In the genomic region with DNA sequence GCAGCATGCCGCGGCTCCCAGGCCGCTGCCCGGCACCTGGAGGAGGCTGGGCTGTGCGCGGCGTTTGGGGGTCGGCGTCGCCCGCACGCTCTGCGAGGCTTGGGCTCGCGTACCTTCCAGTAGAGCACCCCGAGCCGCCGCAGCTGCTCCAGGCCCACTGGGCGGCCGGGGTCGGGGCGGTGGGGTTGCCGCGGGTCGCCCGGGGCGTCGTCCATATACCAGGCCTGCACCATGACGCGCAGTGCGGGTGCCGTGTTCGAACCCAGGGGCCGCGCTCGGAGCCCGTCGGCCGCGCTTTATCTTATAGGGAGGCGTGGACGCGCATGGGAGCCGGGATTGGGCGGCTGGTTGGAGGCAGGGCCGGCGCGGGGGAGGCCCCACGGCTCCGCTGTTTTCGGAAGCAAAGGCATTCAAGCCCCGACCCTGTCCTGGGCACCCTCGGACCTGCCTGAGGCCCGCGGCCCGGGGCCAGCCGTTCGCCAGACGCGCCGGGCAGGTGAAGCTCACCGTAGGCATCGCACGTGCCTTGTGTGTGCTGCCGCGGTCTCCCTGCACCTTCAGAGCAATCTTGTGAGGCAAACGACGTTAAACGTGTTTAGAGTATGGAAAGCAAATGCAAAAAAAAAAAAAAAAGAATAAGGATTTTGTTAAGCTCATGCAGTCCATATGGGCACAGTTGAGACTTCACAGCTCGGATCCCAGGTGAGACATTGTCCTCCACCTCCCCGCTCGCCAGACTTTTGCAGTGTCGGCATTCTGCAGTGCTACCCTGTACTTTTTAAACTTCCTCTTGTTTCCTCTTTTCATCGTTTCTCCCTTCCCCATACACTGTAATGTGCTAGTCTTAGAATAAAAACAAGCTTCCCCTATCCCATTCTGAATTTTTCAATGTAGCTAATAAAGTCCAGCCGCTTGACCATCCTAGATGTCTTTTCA, we compare ENCODE assay signal across 1 cellular context.
A peak's percentile ranks its signal among the peaks of the same experiment; 100 is the strongest.
TF ChIP-seq lines count a peak whose summit lies in the region.

A gene with protein sequence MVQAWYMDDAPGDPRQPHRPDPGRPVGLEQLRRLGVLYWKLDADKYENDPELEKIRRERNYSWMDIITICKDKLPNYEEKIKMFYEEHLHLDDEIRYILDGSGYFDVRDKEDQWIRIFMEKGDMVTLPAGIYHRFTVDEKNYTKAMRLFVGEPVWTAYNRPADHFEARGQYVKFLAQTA (minus strand): TSS at position 277 of the 936 bp plus-strand sequence. CDS start 44 bp downstream, at position 233.

TF ChIP-seq in HCT116, 20 proteins besides CTCF, POLR2A, EP300 and RAD21 (continued from another document):
- TF ChIP-seq, protein P1, sequence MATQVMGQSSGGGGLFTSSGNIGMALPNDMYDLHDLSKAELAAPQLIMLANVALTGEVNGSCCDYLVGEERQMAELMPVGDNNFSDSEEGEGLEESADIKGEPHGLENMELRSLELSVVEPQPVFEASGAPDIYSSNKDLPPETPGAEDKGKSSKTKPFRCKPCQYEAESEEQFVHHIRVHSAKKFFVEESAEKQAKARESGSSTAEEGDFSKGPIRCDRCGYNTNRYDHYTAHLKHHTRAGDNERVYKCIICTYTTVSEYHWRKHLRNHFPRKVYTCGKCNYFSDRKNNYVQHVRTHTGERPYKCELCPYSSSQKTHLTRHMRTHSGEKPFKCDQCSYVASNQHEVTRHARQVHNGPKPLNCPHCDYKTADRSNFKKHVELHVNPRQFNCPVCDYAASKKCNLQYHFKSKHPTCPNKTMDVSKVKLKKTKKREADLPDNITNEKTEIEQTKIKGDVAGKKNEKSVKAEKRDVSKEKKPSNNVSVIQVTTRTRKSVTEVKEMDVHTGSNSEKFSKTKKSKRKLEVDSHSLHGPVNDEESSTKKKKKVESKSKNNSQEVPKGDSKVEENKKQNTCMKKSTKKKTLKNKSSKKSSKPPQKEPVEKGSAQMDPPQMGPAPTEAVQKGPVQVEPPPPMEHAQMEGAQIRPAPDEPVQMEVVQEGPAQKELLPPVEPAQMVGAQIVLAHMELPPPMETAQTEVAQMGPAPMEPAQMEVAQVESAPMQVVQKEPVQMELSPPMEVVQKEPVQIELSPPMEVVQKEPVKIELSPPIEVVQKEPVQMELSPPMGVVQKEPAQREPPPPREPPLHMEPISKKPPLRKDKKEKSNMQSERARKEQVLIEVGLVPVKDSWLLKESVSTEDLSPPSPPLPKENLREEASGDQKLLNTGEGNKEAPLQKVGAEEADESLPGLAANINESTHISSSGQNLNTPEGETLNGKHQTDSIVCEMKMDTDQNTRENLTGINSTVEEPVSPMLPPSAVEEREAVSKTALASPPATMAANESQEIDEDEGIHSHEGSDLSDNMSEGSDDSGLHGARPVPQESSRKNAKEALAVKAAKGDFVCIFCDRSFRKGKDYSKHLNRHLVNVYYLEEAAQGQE (IDR thresholded peaks at IDR 0.05; ENCODE audit: low read depth): no peak
- peak; percentile 92 for TF ChIP-seq ZFX (IDR thresholded peaks at IDR 0.05)
- TF ChIP-seq SRF (IDR thresholded peaks at IDR 0.05; ENCODE audit: low read depth): no peak
- TF ChIP-seq POLR2AphosphoS5 (IDR thresholded peaks at IDR 0.05; ENCODE audit: low read depth, low read length): peak; percentile 79
- no peak for TF ChIP-seq JUND (IDR thresholded peaks at IDR 0.05)
- peak; percentile 39 for TF ChIP-seq TCF7L2 (IDR thresholded peaks at IDR 0.05; ENCODE audit: borderline replicate concordance, extremely low read depth, insufficient read depth, insufficient read length)
- no peak for TF ChIP-seq CBX3 (IDR thresholded peaks at IDR 0.05; ENCODE audit: low read depth)
- no peak for TF ChIP-seq FOSL1 (IDR thresholded peaks at IDR 0.05; ENCODE audit: low read depth)
- TF ChIP-seq SP1 (IDR thresholded peaks at IDR 0.05; ENCODE audit: low read depth): no peak; the same call in 1 of the 2 replicates
- TF ChIP-seq ZBTB33 (IDR thresholded peaks at IDR 0.05; ENCODE audit: extremely low read depth, insufficient replicate concordance, low read length): no peak
- TF ChIP-seq EZH2 (IDR thresholded peaks at IDR 0.05): no peak
- TF ChIP-seq ELF1 (IDR thresholded peaks at IDR 0.05; ENCODE audit: borderline replicate concordance, low read depth): no peak
- TF ChIP-seq EZH2phosphoT487 (IDR thresholded peaks at IDR 0.05; ENCODE audit: borderline replicate concordance): no peak
